Comparison of ENCODE assay signal across 8 cellular contexts in genomic region chr12:122965851-122966742, GRCh38. TPM values are rescaled to one million over a fixed set of nuclear protein-coding genes. Genes with fewer than 3 reads are reported as not detected.
A peak's percentile ranks its signal among the peaks of the same experiment; 100 is the strongest.
DNase-seq lines count a peak whose midpoint lies in the region; ATAC-seq and TF ChIP-seq lines count a peak whose summit lies in the region.

Gene ABCB9 (minus strand): TSS chr12:122966463. CDS start chr12:122960235, 6,228 bp downstream.

- intact Hi-C loops in cardiac septum (cut with DNase I) (no loop called here), tibial artery (cut with DNase I; ENCODE audit: low total_unique reads) (loop anchor here (2.0 kb wide), 1 partner anchor 267 kb away; the partner anchor contains the start of genes MPHOSPH9 and MTRFR)

- H3K4me2 ChIP-seq in parathyroid adenoma (ENCODE audit: low read length), result peak within 1 kb of the TSS; percentile 94

- DNase-seq in DMS153 (lab: John Stamatoyannopoulos, UW), result peak; percentile 85
- DNase-seq in H4 (ENCODE audit: low spot score), result peak; percentile 84
- peak; percentile 71 for DNase-seq in NCI-H1092 (lab: John Stamatoyannopoulos, UW)
- peak; percentile 76 to 87 for DNase-seq in SW 1271 (lab: John Stamatoyannopoulos, UW)
- DNase-seq in activated naive CD8-positive, alpha-beta T cell treated with anti-CD3 and anti-CD28 coated beads, Interleukin-2, amount 50 U/mL, for 24 hours, result peak; percentile 94
- DNase-seq in cardiac septum (ENCODE audit: low spot score), result peak; percentile 96
- peak; percentile 88 to 95 for DNase-seq in tibial artery

- peaks cover 9% of the 10 kb centered on the region for H3K79me2 ChIP-seq in parathyroid adenoma

- H3K27me3 ChIP-seq in parathyroid adenoma (ENCODE audit: control insufficient read depth, insufficient read depth, low read length), result no peaks in the 10 kb centered on the region
- H3K27me3 ChIP-seq in tibial artery, result no peaks in the 10 kb centered on the region

- peak within 1 kb of the TSS; percentile 80 for H3K4me3 ChIP-seq in parathyroid adenoma (ENCODE audit: low read depth, low read length)
- H3K4me3 ChIP-seq in tibial artery, result peak within 1 kb of the TSS; percentile 54 to 58

- H3K9me3 Mint-ChIP-seq in activated naive CD8-positive, alpha-beta T cell treated with anti-CD3 and anti-CD28 coated beads, Interleukin-2, amount 50 U/mL, for 24 hours, result no peaks in the 10 kb centered on the region

- H3K36me3 ChIP-seq in parathyroid adenoma (ENCODE audit: control insufficient read depth, insufficient read depth, low read length) (no peaks in the 10 kb centered on the region), tibial artery (no peaks in the 10 kb centered on the region)

- H3K4me1 ChIP-seq in parathyroid adenoma, result peaks cover 16% of the 10 kb centered on the region
- peaks cover 9 to 41% (median 27%) of the 10 kb centered on the region in 4 donors for H3K4me1 ChIP-seq in tibial artery

- ATAC-seq in activated naive CD8-positive, alpha-beta T cell treated with anti-CD3 and anti-CD28 coated beads, Interleukin-2, amount 50 U/mL, for 24 hours, result peak; percentile 96

- H3K27ac Mint-ChIP-seq in activated naive CD8-positive, alpha-beta T cell treated with anti-CD3 and anti-CD28 coated beads, Interleukin-2, amount 50 U/mL, for 24 hours, result no peak within 1 kb of the TSS

- H3K4me3 Mint-ChIP-seq in activated naive CD8-positive, alpha-beta T cell treated with anti-CD3 and anti-CD28 coated beads, Interleukin-2, amount 50 U/mL, for 24 hours, result peak within 1 kb of the TSS; percentile 54

- no peaks in the 10 kb centered on the region for H3K27me3 Mint-ChIP-seq in activated naive CD8-positive, alpha-beta T cell treated with anti-CD3 and anti-CD28 coated beads, Interleukin-2, amount 50 U/mL, for 24 hours

- H3K9me3 ChIP-seq in parathyroid adenoma (ENCODE audit: control insufficient read depth, low read length), result no peaks in the 10 kb centered on the region
- H3K9me3 ChIP-seq in tibial artery, result no peaks in the 10 kb centered on the region

- peak within 1 kb of the TSS; percentile 34 for H3K27ac ChIP-seq in parathyroid adenoma
- H3K27ac ChIP-seq in tibial artery, result peak within 1 kb of the TSS; percentile 24 to 42

- TF ChIP-seq CTCF in parathyroid adenoma (IDR thresholded peaks at IDR 0.05), result peak; percentile 4
- TF ChIP-seq CTCF in tibial artery (IDR thresholded peaks at IDR 0.05), result no peak

- peak within 1 kb of the TSS; percentile 31 for H3K9ac ChIP-seq in parathyroid adenoma

- H3K4me1 Mint-ChIP-seq in activated naive CD8-positive, alpha-beta T cell treated with anti-CD3 and anti-CD28 coated beads, Interleukin-2, amount 50 U/mL, for 24 hours, result peaks cover 4% of the 10 kb centered on the region

- no peaks in the 10 kb centered on the region for H3K36me3 Mint-ChIP-seq in activated naive CD8-positive, alpha-beta T cell treated with anti-CD3 and anti-CD28 coated beads, Interleukin-2, amount 50 U/mL, for 24 hours (ENCODE audit: low read depth)

- H2AFZ ChIP-seq in parathyroid adenoma, result peak within 1 kb of the TSS; percentile 61

RNA-seq across cellular contexts. Expression of gene ABCB9, which starts in this region (rescaled TPM):
- 6.5 and 19.3 TPM in 2 replicates for total RNA-seq in H4 (2014; rRNA removed; shearing (Covaris generic))
- total RNA-seq in cardiac septum, result 7.2 TPM

Comparison
In these comparisons a context has a peak if more than half of its experiments do, and no peak if none do; other contexts are left out.
1. Peak in every context shown above with its lines: DNase-seq, ATAC-seq, H3K4me3 ChIP-seq and H3K27ac ChIP-seq.